In the genomic region with DNA sequence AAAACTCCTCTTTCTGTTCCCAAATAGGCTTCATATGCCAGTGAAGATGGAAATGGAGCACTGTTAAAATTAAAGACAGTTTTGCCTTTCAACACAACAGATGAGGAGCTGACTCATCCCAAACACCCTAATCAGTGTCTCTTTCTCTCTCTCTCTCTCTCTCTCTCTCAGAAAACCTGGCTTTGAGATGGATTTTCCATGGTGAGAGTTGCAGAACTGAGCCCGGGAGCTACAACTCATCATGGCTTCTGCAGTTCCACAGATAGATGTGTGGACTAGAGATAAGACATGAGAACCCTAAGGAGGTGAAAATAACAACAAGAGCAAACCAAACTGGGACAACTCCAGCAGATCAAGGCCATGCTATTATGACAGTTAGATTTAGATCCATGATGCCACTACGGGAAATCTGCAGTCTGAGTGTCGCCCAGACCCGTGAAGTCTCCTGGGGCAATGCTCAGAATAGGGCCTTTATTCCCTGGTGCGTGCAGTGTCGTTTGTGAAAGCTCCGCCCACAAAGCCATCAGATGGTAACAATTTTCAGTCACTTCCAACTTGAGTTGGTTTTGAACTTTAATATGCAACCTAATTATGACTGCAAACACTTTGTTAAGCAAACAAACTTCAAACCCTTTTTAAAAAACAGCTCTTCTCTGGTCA, we compare ENCODE assay signal across 1 cellular context.
A peak's percentile ranks its signal among the peaks of the same experiment; 100 is the strongest.
TF ChIP-seq lines count a peak whose summit lies in the region.

No MANE protein-coding gene starts in this region.

TF ChIP-seq in K562, 482 proteins besides CTCF, POLR2A, EP300 and RAD21 (continued from another document and continues in another):
- TF ChIP-seq, protein P1, sequence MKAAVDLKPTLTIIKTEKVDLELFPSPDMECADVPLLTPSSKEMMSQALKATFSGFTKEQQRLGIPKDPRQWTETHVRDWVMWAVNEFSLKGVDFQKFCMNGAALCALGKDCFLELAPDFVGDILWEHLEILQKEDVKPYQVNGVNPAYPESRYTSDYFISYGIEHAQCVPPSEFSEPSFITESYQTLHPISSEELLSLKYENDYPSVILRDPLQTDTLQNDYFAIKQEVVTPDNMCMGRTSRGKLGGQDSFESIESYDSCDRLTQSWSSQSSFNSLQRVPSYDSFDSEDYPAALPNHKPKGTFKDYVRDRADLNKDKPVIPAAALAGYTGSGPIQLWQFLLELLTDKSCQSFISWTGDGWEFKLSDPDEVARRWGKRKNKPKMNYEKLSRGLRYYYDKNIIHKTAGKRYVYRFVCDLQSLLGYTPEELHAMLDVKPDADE (conservative IDR thresholded peaks at IDR 0.05; ENCODE audit: control insufficient read depth, low read depth, low read length), result no peak
- 0 out of 2 replicates have a peak, but pooled peaks have one; percentile 5 for TF ChIP-seq GMEB1 (CRISPR knock-in tag; IDR thresholded peaks at IDR 0.05)
- no peak for TF ChIP-seq FOXA3 (CRISPR knock-in tag; conservative IDR thresholded peaks at IDR 0.05 in 1 of 2, IDR thresholded peaks at IDR 0.05 in 1 of 2)
- TF ChIP-seq SRSF7 (optimal IDR thresholded peaks at IDR 0.05; ENCODE audit: low read depth, low read length), result no peak
- 0 out of 2 replicates have a peak, but pooled peaks have one; percentile 34 for TF ChIP-seq MBD2 (IDR thresholded peaks at IDR 0.05; ENCODE audit: borderline replicate concordance, low read depth)
- TF ChIP-seq KLF13 (tag; IDR thresholded peaks at IDR 0.05; ENCODE audit: borderline replicate concordance, low read depth), result no peak
- TF ChIP-seq CEBPG (CRISPR knock-in tag; IDR thresholded peaks at IDR 0.05), result peak; percentile 35; the same call in 1 of the 2 replicates
- peak; percentile 7 to 48; a peak in 1 of 4 replicates for TF ChIP-seq CEBPG (tag; conservative IDR thresholded peaks at IDR 0.05 in 1 of 2, IDR thresholded peaks at IDR 0.05 in 1 of 2)
- no peak for TF ChIP-seq ZKSCAN3 (CRISPR knock-in tag; IDR thresholded peaks at IDR 0.05)
- TF ChIP-seq, protein P2, sequence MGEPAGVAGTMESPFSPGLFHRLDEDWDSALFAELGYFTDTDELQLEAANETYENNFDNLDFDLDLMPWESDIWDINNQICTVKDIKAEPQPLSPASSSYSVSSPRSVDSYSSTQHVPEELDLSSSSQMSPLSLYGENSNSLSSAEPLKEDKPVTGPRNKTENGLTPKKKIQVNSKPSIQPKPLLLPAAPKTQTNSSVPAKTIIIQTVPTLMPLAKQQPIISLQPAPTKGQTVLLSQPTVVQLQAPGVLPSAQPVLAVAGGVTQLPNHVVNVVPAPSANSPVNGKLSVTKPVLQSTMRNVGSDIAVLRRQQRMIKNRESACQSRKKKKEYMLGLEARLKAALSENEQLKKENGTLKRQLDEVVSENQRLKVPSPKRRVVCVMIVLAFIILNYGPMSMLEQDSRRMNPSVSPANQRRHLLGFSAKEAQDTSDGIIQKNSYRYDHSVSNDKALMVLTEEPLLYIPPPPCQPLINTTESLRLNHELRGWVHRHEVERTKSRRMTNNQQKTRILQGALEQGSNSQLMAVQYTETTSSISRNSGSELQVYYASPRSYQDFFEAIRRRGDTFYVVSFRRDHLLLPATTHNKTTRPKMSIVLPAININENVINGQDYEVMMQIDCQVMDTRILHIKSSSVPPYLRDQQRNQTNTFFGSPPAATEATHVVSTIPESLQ (CRISPR knock-in tag; IDR thresholded peaks at IDR 0.05), result no peak
- TF ChIP-seq GTF2F1 (IDR thresholded peaks at IDR 0.05; ENCODE audit: low read depth, low read length), result no peak
- no peak for TF ChIP-seq ZNF263 (CRISPR knock-in tag; IDR thresholded peaks at IDR 0.05; ENCODE audit: borderline replicate concordance)
- TF ChIP-seq, protein P3, sequence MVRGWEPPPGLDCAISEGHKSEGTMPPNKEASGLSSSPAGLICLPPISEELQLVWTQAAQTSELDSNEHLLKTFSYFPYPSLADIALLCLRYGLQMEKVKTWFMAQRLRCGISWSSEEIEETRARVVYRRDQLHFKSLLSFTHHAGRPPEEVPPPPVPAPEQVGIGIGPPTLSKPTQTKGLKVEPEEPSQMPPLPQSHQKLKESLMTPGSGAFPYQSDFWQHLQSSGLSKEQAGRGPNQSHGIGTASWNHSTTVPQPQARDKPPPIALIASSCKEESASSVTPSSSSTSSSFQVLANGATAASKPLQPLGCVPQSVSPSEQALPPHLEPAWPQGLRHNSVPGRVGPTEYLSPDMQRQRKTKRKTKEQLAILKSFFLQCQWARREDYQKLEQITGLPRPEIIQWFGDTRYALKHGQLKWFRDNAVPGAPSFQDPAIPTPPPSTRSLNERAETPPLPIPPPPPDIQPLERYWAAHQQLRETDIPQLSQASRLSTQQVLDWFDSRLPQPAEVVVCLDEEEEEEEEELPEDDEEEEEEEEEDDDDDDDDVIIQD (CRISPR knock-in tag; IDR thresholded peaks at IDR 0.05), result no peak
- TF ChIP-seq NELFE (IDR thresholded peaks at IDR 0.05; ENCODE audit: insufficient read depth, insufficient read length), result no peak
- TF ChIP-seq ZFP30 (CRISPR knock-in tag; IDR thresholded peaks at IDR 0.05; ENCODE audit: borderline replicate concordance), result no peak
- TF ChIP-seq ZC3H4 (CRISPR knock-in tag; IDR thresholded peaks at IDR 0.05; ENCODE audit: borderline replicate concordance), result no peak
- TF ChIP-seq, protein P4, sequence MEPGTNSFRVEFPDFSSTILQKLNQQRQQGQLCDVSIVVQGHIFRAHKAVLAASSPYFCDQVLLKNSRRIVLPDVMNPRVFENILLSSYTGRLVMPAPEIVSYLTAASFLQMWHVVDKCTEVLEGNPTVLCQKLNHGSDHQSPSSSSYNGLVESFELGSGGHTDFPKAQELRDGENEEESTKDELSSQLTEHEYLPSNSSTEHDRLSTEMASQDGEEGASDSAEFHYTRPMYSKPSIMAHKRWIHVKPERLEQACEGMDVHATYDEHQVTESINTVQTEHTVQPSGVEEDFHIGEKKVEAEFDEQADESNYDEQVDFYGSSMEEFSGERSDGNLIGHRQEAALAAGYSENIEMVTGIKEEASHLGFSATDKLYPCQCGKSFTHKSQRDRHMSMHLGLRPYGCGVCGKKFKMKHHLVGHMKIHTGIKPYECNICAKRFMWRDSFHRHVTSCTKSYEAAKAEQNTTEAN (CRISPR knock-in tag; IDR thresholded peaks at IDR 0.05), result no peak
- peak; percentile 75; the same call in 1 of the 2 replicates for TF ChIP-seq ZKSCAN1 (IDR thresholded peaks at IDR 0.05; ENCODE audit: low read depth, low read length)
- TF ChIP-seq NFRKB (IDR thresholded peaks at IDR 0.05; ENCODE audit: low read depth), result no peak
- TF ChIP-seq TFAM (CRISPR knock-in tag; conservative IDR thresholded peaks at IDR 0.05), result no peak
- TF ChIP-seq ZNF24 (IDR thresholded peaks at IDR 0.05), result no peak
- no peak for TF ChIP-seq ZNF398 (CRISPR knock-in tag; IDR thresholded peaks at IDR 0.05)
- no peak for TF ChIP-seq CREB5 (CRISPR knock-in tag; IDR thresholded peaks at IDR 0.05)
- no peak for TF ChIP-seq SPI1 (IDR thresholded peaks at IDR 0.05; ENCODE audit: borderline replicate concordance, low read depth, low read length)
- TF ChIP-seq AFF1 (IDR thresholded peaks at IDR 0.05; ENCODE audit: low read depth in 1 of 2, partially characterized antibody in 2 of 2), result peak in 1 of 2 experiments; percentile 43
- no peak for TF ChIP-seq ZNF239 (CRISPR knock-in tag; IDR thresholded peaks at IDR 0.05)
- no peak for TF ChIP-seq ZNF785 (CRISPR knock-in tag; IDR thresholded peaks at IDR 0.05)
- no peak for TF ChIP-seq DIDO1 (tag; IDR thresholded peaks at IDR 0.05; ENCODE audit: low read depth)
- no peak for TF ChIP-seq RBM39 (optimal IDR thresholded peaks at IDR 0.05; ENCODE audit: low read depth, low read length)
- TF ChIP-seq, protein P5, sequence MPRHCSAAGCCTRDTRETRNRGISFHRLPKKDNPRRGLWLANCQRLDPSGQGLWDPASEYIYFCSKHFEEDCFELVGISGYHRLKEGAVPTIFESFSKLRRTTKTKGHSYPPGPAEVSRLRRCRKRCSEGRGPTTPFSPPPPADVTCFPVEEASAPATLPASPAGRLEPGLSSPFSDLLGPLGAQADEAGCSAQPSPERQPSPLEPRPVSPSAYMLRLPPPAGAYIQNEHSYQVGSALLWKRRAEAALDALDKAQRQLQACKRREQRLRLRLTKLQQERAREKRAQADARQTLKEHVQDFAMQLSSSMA (CRISPR knock-in tag; IDR thresholded peaks at IDR 0.05), result no peak
- TF ChIP-seq ASH1L (IDR thresholded peaks at IDR 0.05; ENCODE audit: borderline replicate concordance, low read depth, partially characterized antibody), result no peak
- TF ChIP-seq KDM1A (IDR thresholded peaks at IDR 0.05), result peak; percentile 65 to 71
- no peak for TF ChIP-seq RFX5 (IDR thresholded peaks at IDR 0.05; ENCODE audit: low read depth, low read length)
- TF ChIP-seq SUPT5H (IDR thresholded peaks at IDR 0.05), result no peak
- no peak for TF ChIP-seq KLF1 (tag; IDR thresholded peaks at IDR 0.05)
- TF ChIP-seq THRAP3 (IDR thresholded peaks at IDR 0.05; ENCODE audit: borderline replicate concordance), result no peak
- no peak for TF ChIP-seq MYC (IDR thresholded peaks at IDR 0.05; ENCODE audit: low read depth, low read length)
- TF ChIP-seq MYC (CRISPR knock-in tag; IDR thresholded peaks at IDR 0.05; ENCODE audit: borderline replicate concordance, low read depth), result no peak
- TF ChIP-seq FOXJ2 (tag; IDR thresholded peaks at IDR 0.05), result 0 out of 2 replicates have a peak, but pooled peaks have one; percentile 50
- 0 out of 2 replicates have a peak, but pooled peaks have one; percentile 30 for TF ChIP-seq ARID3A (IDR thresholded peaks at IDR 0.05; ENCODE audit: borderline replicate concordance, low read depth, low read length)
- no peak; a peak in 1 of 4 replicates for TF ChIP-seq MAZ (CRISPR knock-in tag; conservative IDR thresholded peaks at IDR 0.05 in 1 of 2, IDR thresholded peaks at IDR 0.05 in 1 of 2)
- peak; percentile 62 to 67; a peak in 3 of 4 replicates for TF ChIP-seq FOXK2 (conservative IDR thresholded peaks at IDR 0.05 in 1 of 2, IDR thresholded peaks at IDR 0.05 in 1 of 2; ENCODE audit: low read depth in 2 of 2)
